ENCODE assay signal across 10 cellular contexts in genomic region chr6:142478117-142478516, GRCh38.
DNase-seq lines count a peak whose midpoint lies in the region; ATAC-seq, FAIRE-seq and TF ChIP-seq lines count a peak whose summit lies in the region.
"Had no signal": no experiment of that assay in that cellular context is flagged by ENCODE, and none has a peak within 500 bp of the region (broad histone marks: within the 10 kb centered on the region; RNA-seq: fewer than 3 reads in every experiment).

No MANE protein-coding gene starts in this region.

- peak overlapping the region; percentile 37 for H2AFZ ChIP-seq in neural progenitor cell (replicated peaks)

- intact Hi-C loops in activated CD4-positive, alpha-beta T cell treated with anti-CD3 and anti-CD28 coated beads for 36 hours (cut with DNase I, micrococcal nuclease) = loop anchor here (10.0 kb wide), 1 partner anchor 1537 kb away; no protein-coding TSS in a partner anchor
- intact Hi-C loops in activated CD4-positive, alpha-beta T cell treated with anti-CD3 and anti-CD28 coated beads, Interleukin-2, amount 10 ng/mL, durations not matched to agents 24 days and 14 days (cut with micrococcal nuclease) = loop anchor here (10.0 kb wide), 4 partner anchors 217 to 1097 kb away; partner anchors contain the start of gene FUCA2
- intact Hi-C loops in kidney (cut with DNase I) = no loop called here

- CTCF ChIA-PET in activated CD4-positive, alpha-beta T cell treated with anti-CD3 and anti-CD28 coated beads for 36 hours (lab: Charles Lee) = no interaction called here
- CTCF ChIA-PET in activated CD8-positive, alpha-beta T cell treated with anti-CD3 and anti-CD28 coated beads, Interleukin-2, amount 10 ng/mL, durations not matched to agents 7 days and 5 days (lab: Charles Lee) = interaction anchor here (0.9 to 4.9 kb wide), 2 partner anchors 938 to 949 kb away, joined by 3 to 33 read pairs; no protein-coding TSS in a partner anchor

- no peak overlapping the region for H3K4me2 ChIP-seq in neural progenitor cell

- no peaks in the 10 kb centered on the region for H3K36me3 ChIP-seq in neural progenitor cell
- H3K36me3 ChIP-seq in right atrium auricular region = no peaks in the 10 kb centered on the region
- no peaks in the 10 kb centered on the region for H3K36me3 ChIP-seq in kidney (ENCODE audit: control insufficient read depth in 1 of 2, insufficient read depth in 2 of 2, low read length in 2 of 2)

- H3K9me3 ChIP-seq in neural progenitor cell (ENCODE audit: low read depth) = no peaks in the 10 kb centered on the region
- no peaks in the 10 kb centered on the region for H3K9me3 ChIP-seq in right atrium auricular region
- no peaks in the 10 kb centered on the region for H3K9me3 ChIP-seq in kidney (ENCODE audit: control insufficient read depth in 1 of 2, low read length in 2 of 2)

- H3K9ac ChIP-seq in neural progenitor cell (no peak overlapping the region), kidney (ENCODE audit: low read length in 2 of 2) (no peak overlapping the region)

- no peaks in the 10 kb centered on the region for H3K27me3 ChIP-seq in neural progenitor cell
- no peaks in the 10 kb centered on the region for H3K27me3 ChIP-seq in right atrium auricular region

- no peak overlapping the region for H3K4me3 Mint-ChIP-seq in activated CD4-positive, alpha-beta T cell treated with anti-CD3 and anti-CD28 coated beads for 36 hours
- no peak overlapping the region for H3K4me3 Mint-ChIP-seq in activated CD4-positive, alpha-beta T cell treated with anti-CD3 and anti-CD28 coated beads, Interleukin-2, amount 10 ng/mL, durations not matched to agents 24 days and 14 days
- no peak overlapping the region for H3K4me3 Mint-ChIP-seq in activated CD8-positive, alpha-beta T cell treated with anti-CD3 and anti-CD28 coated beads, Interleukin-2, amount 10 ng/mL, durations not matched to agents 7 days and 5 days
- no peak overlapping the region for H3K4me3 Mint-ChIP-seq in neural progenitor cell

- DNase-seq in activated CD4-positive, alpha-beta T cell treated with anti-CD3 and anti-CD28 coated beads for 36 hours = peak; percentile 34
- DNase-seq in activated CD4-positive, alpha-beta T cell treated with anti-CD3 and anti-CD28 coated beads, Interleukin-2, amount 10 ng/mL, durations not matched to agents 24 days and 14 days = no peak
- DNase-seq in LHCN-M2 (ENCODE audit: low read depth) (peak; percentile 60), neural progenitor cell (ENCODE audit: low spot score) (no peak), right atrium auricular region (ENCODE audit: low spot score) (no peak), kidney (no peak)
- peak; percentile 39 for DNase-seq in activated CD8-positive, alpha-beta T cell treated with anti-CD3 and anti-CD28 coated beads, Interleukin-2, amount 10 ng/mL, durations not matched to agents 7 days and 5 days
- DNase-seq: central memory CD4-positive, alpha-beta T cell had no signal

- H3K27ac Mint-ChIP-seq in activated CD4-positive, alpha-beta T cell treated with anti-CD3 and anti-CD28 coated beads for 36 hours = no peak overlapping the region
- no peak overlapping the region for H3K27ac Mint-ChIP-seq in activated CD4-positive, alpha-beta T cell treated with anti-CD3 and anti-CD28 coated beads, Interleukin-2, amount 10 ng/mL, durations not matched to agents 24 days and 14 days
- no peak overlapping the region for H3K27ac Mint-ChIP-seq in activated CD8-positive, alpha-beta T cell treated with anti-CD3 and anti-CD28 coated beads, Interleukin-2, amount 10 ng/mL, durations not matched to agents 7 days and 5 days
- H3K27ac Mint-ChIP-seq in neural progenitor cell = no peak overlapping the region

- no peaks in the 10 kb centered on the region for H3K9me3 Mint-ChIP-seq in activated CD4-positive, alpha-beta T cell treated with anti-CD3 and anti-CD28 coated beads for 36 hours (ENCODE audit: low read depth)
- H3K9me3 Mint-ChIP-seq in activated CD4-positive, alpha-beta T cell treated with anti-CD3 and anti-CD28 coated beads, Interleukin-2, amount 10 ng/mL, durations not matched to agents 24 days and 14 days = no peaks in the 10 kb centered on the region
- H3K9me3 Mint-ChIP-seq in activated CD8-positive, alpha-beta T cell treated with anti-CD3 and anti-CD28 coated beads, Interleukin-2, amount 10 ng/mL, durations not matched to agents 7 days and 5 days (ENCODE audit: insufficient read depth) = no peaks in the 10 kb centered on the region
- no peaks in the 10 kb centered on the region for H3K9me3 Mint-ChIP-seq in neural progenitor cell

- H3K79me2 ChIP-seq in neural progenitor cell (ENCODE audit: low read depth) = no peaks in the 10 kb centered on the region

- H3K4me3 ChIP-seq in neural progenitor cell (no peak overlapping the region), right atrium auricular region (no peak overlapping the region), kidney (ENCODE audit: low read length in 2 of 2) (no peak overlapping the region)

- peak; percentile 47 for ATAC-seq in activated CD4-positive, alpha-beta T cell treated with anti-CD3 and anti-CD28 coated beads for 36 hours
- ATAC-seq in activated CD8-positive, alpha-beta T cell treated with anti-CD3 and anti-CD28 coated beads, Interleukin-2, amount 10 ng/mL, durations not matched to agents 7 days and 5 days = no peak
- ATAC-seq in GM21390 (IDR thresholded peaks at IDR 0.05; ENCODE audit: unreplicated experiment) = no peak

- POLR2A ChIA-PET in activated CD4-positive, alpha-beta T cell treated with anti-CD3 and anti-CD28 coated beads for 36 hours (lab: Charles Lee) = no interaction called here
- POLR2A ChIA-PET in activated CD8-positive, alpha-beta T cell treated with anti-CD3 and anti-CD28 coated beads, Interleukin-2, amount 10 ng/mL, durations not matched to agents 7 days and 5 days (lab: Charles Lee) = no interaction called here

- H3K4me1 ChIP-seq in neural progenitor cell = no peaks in the 10 kb centered on the region
- H3K4me1 ChIP-seq in right atrium auricular region = no peaks in the 10 kb centered on the region
- no peaks in the 10 kb centered on the region for H3K4me1 ChIP-seq in kidney (ENCODE audit: control insufficient read depth in 1 of 2, insufficient read depth in 1 of 2, low read depth in 1 of 2, low read length in 2 of 2)

- H3K27me3 Mint-ChIP-seq in activated CD4-positive, alpha-beta T cell treated with anti-CD3 and anti-CD28 coated beads for 36 hours = no peaks in the 10 kb centered on the region
- no peaks in the 10 kb centered on the region for H3K27me3 Mint-ChIP-seq in activated CD4-positive, alpha-beta T cell treated with anti-CD3 and anti-CD28 coated beads, Interleukin-2, amount 10 ng/mL, durations not matched to agents 24 days and 14 days
- H3K27me3 Mint-ChIP-seq in activated CD8-positive, alpha-beta T cell treated with anti-CD3 and anti-CD28 coated beads, Interleukin-2, amount 10 ng/mL, durations not matched to agents 7 days and 5 days (ENCODE audit: low read depth) = no peaks in the 10 kb centered on the region
- peaks cover 2% of the 10 kb centered on the region for H3K27me3 Mint-ChIP-seq in neural progenitor cell (ENCODE audit: insufficient read depth, low read depth)

- peaks cover 5% of the 10 kb centered on the region for H3K4me1 Mint-ChIP-seq in activated CD4-positive, alpha-beta T cell treated with anti-CD3 and anti-CD28 coated beads for 36 hours
- peaks cover 5% of the 10 kb centered on the region for H3K4me1 Mint-ChIP-seq in activated CD4-positive, alpha-beta T cell treated with anti-CD3 and anti-CD28 coated beads, Interleukin-2, amount 10 ng/mL, durations not matched to agents 24 days and 14 days
- peaks cover 14% of the 10 kb centered on the region for H3K4me1 Mint-ChIP-seq in activated CD8-positive, alpha-beta T cell treated with anti-CD3 and anti-CD28 coated beads, Interleukin-2, amount 10 ng/mL, durations not matched to agents 7 days and 5 days (ENCODE audit: low read depth)
- no peaks in the 10 kb centered on the region for H3K4me1 Mint-ChIP-seq in neural progenitor cell

- H3F3A ChIP-seq in neural progenitor cell (ENCODE audit: low read depth) = no peaks in the 10 kb centered on the region

- TF ChIP-seq CTCF in neural progenitor cell (IDR thresholded peaks at IDR 0.05) (no peak), right atrium auricular region (IDR thresholded peaks at IDR 0.05) (no peak), kidney (IDR thresholded peaks at IDR 0.05; ENCODE audit: borderline replicate concordance, extremely low read depth, insufficient read depth) (no peak)

- H3K27ac ChIP-seq in neural progenitor cell (no peak overlapping the region), right atrium auricular region (no peak overlapping the region), kidney (ENCODE audit: low read depth in 2 of 2, low read length in 2 of 2) (no peak overlapping the region)

- no peaks in the 10 kb centered on the region for H4K20me1 ChIP-seq in neural progenitor cell (ENCODE audit: low read depth)

- H3K36me3 Mint-ChIP-seq in activated CD4-positive, alpha-beta T cell treated with anti-CD3 and anti-CD28 coated beads for 36 hours (ENCODE audit: low read depth) = no peaks in the 10 kb centered on the region
- no peaks in the 10 kb centered on the region for H3K36me3 Mint-ChIP-seq in activated CD4-positive, alpha-beta T cell treated with anti-CD3 and anti-CD28 coated beads, Interleukin-2, amount 10 ng/mL, durations not matched to agents 24 days and 14 days (ENCODE audit: low read depth)
- no peaks in the 10 kb centered on the region for H3K36me3 Mint-ChIP-seq in activated CD8-positive, alpha-beta T cell treated with anti-CD3 and anti-CD28 coated beads, Interleukin-2, amount 10 ng/mL, durations not matched to agents 7 days and 5 days (ENCODE audit: low read depth)
- H3K36me3 Mint-ChIP-seq in neural progenitor cell = no peaks in the 10 kb centered on the region

- no peak for FAIRE-seq in kidney (lab: Jason Lieb, UNC)
- FAIRE-seq: H54 had no signal

Comparison
In these comparisons a context has a peak if more than half of its experiments do, and no peak if none do; other contexts are left out.
1. DNase-seq: peak in activated CD4-positive, alpha-beta T cell treated with anti-CD3 and anti-CD28 coated beads for 36 hours (single experiment), LHCN-M2 (single experiment) and activated CD8-positive, alpha-beta T cell treated with anti-CD3 and anti-CD28 coated beads, Interleukin-2, amount 10 ng/mL, durations not matched to agents 7 days and 5 days (single experiment); none in activated CD4-positive, alpha-beta T cell treated with anti-CD3 and anti-CD28 coated beads, Interleukin-2, amount 10 ng/mL, durations not matched to agents 24 days and 14 days (single experiment), neural progenitor cell (single experiment), right atrium auricular region (single experiment) and kidney (single experiment).